In genomic region chr2:9539530-9539929, GRCh38 we compare ENCODE assay signal across 12 cellular contexts. TPM values are rescaled to one million over a fixed set of nuclear protein-coding genes. Genes with fewer than 3 reads are reported as not detected.
DNase-seq lines count a peak whose midpoint lies in the region; TF ChIP-seq lines count a peak whose summit lies in the region.
"Had no signal": no experiment of that assay in that cellular context is flagged by ENCODE, and none has a peak within 500 bp of the region (broad histone marks: within the 10 kb centered on the region; RNA-seq: fewer than 3 reads in every experiment).

No MANE protein-coding gene starts in this region.

- H4K5ac ChIP-seq in H9 (ENCODE audit: insufficient read length, low read depth, low read length), result no peak overlapping the region

- H3K79me2 ChIP-seq in OCI-LY7 (ENCODE audit: insufficient read depth, low read depth, low read length) (peaks cover 96% of the 10 kb centered on the region), H9 (ENCODE audit: insufficient read depth, low read length) (no peaks in the 10 kb centered on the region; the same call in 1 of the 2 replicates)

- no peak overlapping the region for H3K4ac ChIP-seq in H9 (ENCODE audit: low read depth, low read length)

- BruUV-seq in OCI-LY7 (replicated peaks; lab: Mats Ljungman, UMichigan), result no TSS peak

- H2AFZ ChIP-seq in OCI-LY7 (ENCODE audit: low read length) (no peak overlapping the region), H9 (ENCODE audit: low read length) (no peak overlapping the region)

- H3K9me3 Mint-ChIP-seq in H9, result no peaks in the 10 kb centered on the region

- no peak overlapping the region for H3K56ac ChIP-seq in H9 (ENCODE audit: insufficient read length, low read depth, low read length)

- POLR2A ChIA-PET in OCI-LY7 (lab: Charles Lee), result interaction anchor here (0.7 to 2.9 kb wide), 4 partner anchors 9 to 104 kb away, joined by 3 to 33 read pairs (median 4); no protein-coding TSS in a partner anchor

- H3K23me2 ChIP-seq in H9 (ENCODE audit: insufficient read length, low read depth, low read length, poor library complexity, severe bottlenecking), result no peaks in the 10 kb centered on the region

- no peak overlapping the region for H2BK12ac ChIP-seq in H9 (ENCODE audit: insufficient read length, low read depth, low read length)

- DNase-seq in OCI-LY7 (ENCODE audit: low spot score) (no peak), fibroblast of peridontal ligament (ENCODE audit: extremely low read depth) (peak; percentile 50), pons (ENCODE audit: low spot score) (peak; percentile 40), UCSD-AML1 (lab: John Stamatoyannopoulos, UW; ENCODE audit: unreplicated experiment) (no peak), H9 (no peak), DMS 273 (lab: John Stamatoyannopoulos, UW; ENCODE audit: unreplicated experiment) (no peak)
- no peak for DNase-seq in central memory CD4-positive, alpha-beta T cell
- DNase-seq: AML-193, NCI-H1048, NCI-H774 had no signal

- H3K9me3 ChIP-seq in BLaER1 (no peaks in the 10 kb centered on the region), OCI-LY7 (ENCODE audit: low read length) (no peaks in the 10 kb centered on the region), H9 (ENCODE audit: control insufficient read depth, low read depth, low read length) (no peaks in the 10 kb centered on the region)
- H3K9me3 ChIP-seq: prostate gland had no signal

- H3K27me3 ChIP-seq in BLaER1 (no peaks in the 10 kb centered on the region), H9 (ENCODE audit: insufficient read depth, low read length) (no peaks in the 10 kb centered on the region)

- no peak overlapping the region for H3T11ph ChIP-seq in H9 (ENCODE audit: low read length)

- TF ChIP-seq CTCF in OCI-LY7 (conservative IDR thresholded peaks at IDR 0.05; ENCODE audit: low read length), result no peak
- TF ChIP-seq CTCF in H9 (conservative IDR thresholded peaks at IDR 0.05), result no peak

- peaks cover 6% of the 10 kb centered on the region; the same call in 1 of the 2 replicates for H4K20me1 ChIP-seq in BLaER1
- no peaks in the 10 kb centered on the region for H4K20me1 ChIP-seq in OCI-LY7 (ENCODE audit: insufficient read depth, low read length)
- no peaks in the 10 kb centered on the region for H4K20me1 ChIP-seq in H9 (ENCODE audit: control insufficient read depth, insufficient read depth, insufficient read length)

- H2BK5ac ChIP-seq in H9 (ENCODE audit: insufficient read length, low read length), result no peak overlapping the region

- H3K4me2 ChIP-seq in BLaER1 (peak overlapping the region; percentile 69), OCI-LY7 (ENCODE audit: low read length) (peak overlapping the region; percentile 63), H9 (ENCODE audit: insufficient read depth, insufficient read length, low read length) (no peak overlapping the region)

- H3K36me3 Mint-ChIP-seq in H9 (ENCODE audit: insufficient read depth in 1 of 3, low read depth in 3 of 3), result peaks cover 0 to 6% (median 5%) of the 10 kb centered on the region in 3 experiments; a peak in 2 of 7 replicates

- H3K27me3 Mint-ChIP-seq in H9 (ENCODE audit: low read depth), result no peaks in the 10 kb centered on the region

- H2BK120ac ChIP-seq in H9 (ENCODE audit: low read depth, low read length, poor library complexity, severe bottlenecking), result no peak overlapping the region

- no peak overlapping the region for H3K4me3 Mint-ChIP-seq in H9

- no peaks in the 10 kb centered on the region; a peak in 1 of 4 replicates for H3K4me1 Mint-ChIP-seq in H9

- no peak overlapping the region for H4K8ac ChIP-seq in H9 (replicated peaks; ENCODE audit: insufficient read length, low read depth, low read length)

- WGBS in H9 (ENCODE audit: extremely low coverage, insufficient read length, low lambda C conversion rate), result no CpG with 5 or more reads among the region's 5 CpGs

- no peaks in the 10 kb centered on the region for H3K79me1 ChIP-seq in H9 (ENCODE audit: insufficient read depth, low read depth, low read length, poor library complexity, severe bottlenecking)

- H3K36me3 ChIP-seq in BLaER1, result peaks cover 15% of the 10 kb centered on the region; the same call in 1 of the 2 replicates
- H3K36me3 ChIP-seq in OCI-LY7 (ENCODE audit: insufficient read depth, low read length), result peaks cover 75% of the 10 kb centered on the region
- H3K36me3 ChIP-seq: prostate gland had no signal

- no peak overlapping the region for H3K27ac Mint-ChIP-seq in H9

- H3K4me1 ChIP-seq in BLaER1 (peaks cover 82% of the 10 kb centered on the region), OCI-LY7 (ENCODE audit: insufficient read depth, low read length, poor library complexity, severe bottlenecking) (peaks cover 90% of the 10 kb centered on the region), H9 (ENCODE audit: insufficient read depth, low read length) (no peaks in the 10 kb centered on the region)
- H3K4me1 ChIP-seq: prostate gland had no signal

- H3K27ac ChIP-seq in BLaER1 (peak overlapping the region; percentile 91), OCI-LY7 (ENCODE audit: low read depth, low read length, poor library complexity, severe bottlenecking) (peak overlapping the region; percentile 97), H9 (ENCODE audit: insufficient read length, low read depth, low read length) (no peak overlapping the region)

- H2BK20ac ChIP-seq in H9 (ENCODE audit: low read depth, low read length, poor library complexity, severe bottlenecking), result no peak overlapping the region

- H2BK15ac ChIP-seq in H9 (ENCODE audit: low read depth, low read length), result no peak overlapping the region

- intact Hi-C loops in OCI-LY7 (cut with micrococcal nuclease; ENCODE audit: unreplicated experiment), result no loop called here

- CTCF ChIA-PET in OCI-LY7 (lab: Charles Lee; ENCODE audit: unreplicated experiment), result no interaction called here

- no peak overlapping the region for H3K14ac ChIP-seq in H9 (ENCODE audit: insufficient read depth, low read length)

- H3K9me2 ChIP-seq in OCI-LY7 (ENCODE audit: insufficient read depth, low read length), result no peaks in the 10 kb centered on the region

- no peak overlapping the region for H3K23ac ChIP-seq in H9 (ENCODE audit: insufficient read length, low read depth, low read length)

- H4K91ac ChIP-seq in H9 (ENCODE audit: insufficient read length, low read depth, low read length), result no peak overlapping the region

- H3K4me3 ChIP-seq in BLaER1, result peak overlapping the region; percentile 58
- peak overlapping the region; percentile 31 for H3K4me3 ChIP-seq in OCI-LY7 (ENCODE audit: low read depth, low read length, poor library complexity, severe bottlenecking)
- H3K4me3 ChIP-seq: prostate gland had no signal

- H3K9ac ChIP-seq in BLaER1, result peak overlapping the region; percentile 72; the same call in 1 of the 2 replicates
- H3K9ac ChIP-seq in H9 (ENCODE audit: extremely low read depth, insufficient read length, low read length), result no peak overlapping the region

- no peak overlapping the region for H2AK5ac ChIP-seq in H9 (ENCODE audit: insufficient read length, low read length)

- no peak overlapping the region for H3K18ac ChIP-seq in H9 (ENCODE audit: insufficient read length, low read depth, low read length)

RNA-seq across cellular contexts. Expression of gene ADAM17, which starts 16.1 kb away (rescaled TPM):
- 46.9 and 50.5 TPM in 2 replicates for total RNA-seq in OCI-LY7 (2014; rRNA removed; shearing (Covaris generic))
- total RNA-seq in OCI-LY7 (2022) (83.3 and 83.9 TPM in 2 replicates), H9 (2021) (23.7 and 26.3 TPM in 2 replicates)

Comparison
In these comparisons a context has a peak if more than half of its experiments do, and no peak if none do; other contexts are left out.
1. DNase-seq: peak in fibroblast of peridontal ligament (single experiment) and pons (single experiment); none in OCI-LY7 (single experiment), UCSD-AML1 (single experiment), H9 (single experiment), DMS 273 (single experiment) and central memory CD4-positive, alpha-beta T cell (single experiment).